7 cellular contexts compared by ENCODE assay signal in the genomic region with DNA sequence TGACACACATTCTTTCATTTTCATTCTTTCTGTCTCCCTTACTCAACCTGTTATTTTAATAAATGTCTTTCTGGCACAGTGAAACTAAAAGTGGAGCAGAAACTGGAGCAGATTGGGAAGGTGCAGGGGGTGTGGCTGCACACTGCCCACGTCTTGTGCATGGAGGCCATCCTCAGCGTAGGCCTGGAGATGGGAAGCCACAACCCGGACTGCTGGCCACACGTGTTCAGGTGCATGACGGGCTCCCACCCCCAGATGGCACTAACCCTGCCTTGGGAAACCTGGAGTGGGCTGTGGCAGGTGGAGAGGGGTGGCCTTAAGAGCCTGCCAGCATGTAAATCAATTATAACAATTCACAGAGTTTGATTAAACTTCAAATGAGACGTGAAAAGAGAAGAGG.
DNase-seq lines count a peak whose midpoint lies in the region; ATAC-seq and TF ChIP-seq lines count a peak whose summit lies in the region.

No MANE protein-coding gene starts in this region.

- H3K4me2 ChIP-seq in HCT116 (ENCODE audit: low read length) = peak overlapping the region; percentile 8; the same call in 1 of the 2 replicates

- H3K9me3 ChIP-seq in HCT116 (ENCODE audit: control insufficient read depth in 1 of 2, insufficient read depth in 1 of 2, low read depth in 1 of 2, low read length in 2 of 2) (no peaks in the 10 kb centered on the region), T-helper 17 cell (ENCODE audit: control insufficient read depth, low read length, poor library complexity, severe bottlenecking) (no peaks in the 10 kb centered on the region), ovary (no peaks in the 10 kb centered on the region)

- no peak overlapping the region for H3K27ac ChIP-seq in HCT116 (ENCODE audit: low read depth, low read length)
- no peak overlapping the region for H3K27ac ChIP-seq in ovary

- POLR2A ChIA-PET in HCT116 (lab: Charles Lee) = no interaction called here

- CTCF ChIA-PET in HCT116 (lab: Charles Lee) = interaction anchor here (1.4 kb wide), 1 partner anchor 174 kb away, joined by 4 read pairs; no protein-coding TSS in a partner anchor

- no peak overlapping the region for H3K9ac ChIP-seq in HCT116 (ENCODE audit: low read length)

- RAD21 ChIA-PET in HCT116 (lab: Charles Lee; ENCODE audit: low non-redundant PET in 1 of 2, low total read pairs in 2 of 2, uncharacterized antibody in 2 of 2, unreplicated experiment in 2 of 2) = interaction anchor here in 1 of 2 experiments (0.5 kb wide), 1 partner anchor 193 kb away, joined by 4 read pairs; no protein-coding TSS in a partner anchor

- TF ChIP-seq POLR2A in HCT116 (IDR thresholded peaks at IDR 0.05; ENCODE audit: borderline replicate concordance, extremely low read depth, insufficient read depth, insufficient read length) (no peak), ovary (IDR thresholded peaks at IDR 0.05) (no peak)

- H3K27me3 Mint-ChIP-seq in T-helper 17 cell = peaks cover 20% of the 10 kb centered on the region
- peaks cover 5% of the 10 kb centered on the region for H3K27me3 Mint-ChIP-seq in memory B cell

- peak overlapping the region; percentile 9 for H3K4me3 Mint-ChIP-seq in T-helper 17 cell
- H3K4me3 Mint-ChIP-seq in memory B cell = no peak overlapping the region

- BruUV-seq in HCT116 (replicated peaks; lab: Mats Ljungman, UMichigan) = no TSS peak

- 57 to 68% (median 59%) methylated on average over 6 of the region's 6 CpGs for WGBS in ovary, 3 donors

- intact Hi-C loops in HCT116 (cut with micrococcal nuclease) (loop anchor here (2.0 to 10.0 kb wide), 3 partner anchors 115 to 287 kb away; a partner anchor contains a TSS), ovary (cut with DNase I) (no loop called here)

- H3K36me3 ChIP-seq in HCT116 (ENCODE audit: control insufficient read depth in 1 of 2, insufficient read depth in 2 of 2, low read length in 2 of 2) (no peaks in the 10 kb centered on the region), ovary (no peaks in the 10 kb centered on the region)

- no peak overlapping the region for H3K4me3 ChIP-seq in HCT116 (replicated peaks in 1 of 2; ENCODE audit: low read depth in 1 of 2, low read length in 2 of 2)
- H3K4me3 ChIP-seq in ovary = no peak overlapping the region

- peak; percentile 14 for DNase-seq in ELR (ENCODE audit: low read depth)
- no peak for DNase-seq in HCT116 (ENCODE audit: low read depth, low spot score)
- no peak for DNase-seq in T-helper 17 cell
- no peak for DNase-seq in memory B cell (ENCODE audit: low spot score in 2 of 2)
- DNase-seq in DMS114 treated with DMSO at 0.1 percent for 48 hours (lab: John Stamatoyannopoulos, UW; ENCODE audit: unreplicated experiment) = no peak
- DNase-seq in ovary = no peak
- DNase-seq in SIG-M5 (lab: John Stamatoyannopoulos, UW) = no peak

- H3K27ac Mint-ChIP-seq in T-helper 17 cell (peak overlapping the region; percentile 34), memory B cell (no peak overlapping the region)

- H4K20me1 ChIP-seq in HCT116 (ENCODE audit: insufficient read depth) = no peaks in the 10 kb centered on the region

- H2AFZ ChIP-seq in HCT116 (ENCODE audit: low read depth, low read length, poor library complexity, severe bottlenecking) = no peak overlapping the region

- TF ChIP-seq CTCF in HCT116 (IDR thresholded peaks at IDR 0.05 in 2 of 3, conservative IDR thresholded peaks at IDR 0.05 in 1 of 3; ENCODE audit: borderline replicate concordance in 1 of 3, insufficient read depth in 1 of 3, low read depth in 2 of 3, low read length in 2 of 3) (peak; percentile 18 to 55 (median 52); a peak in 5 of 6 replicates), ovary (IDR thresholded peaks at IDR 0.05) (no peak)

- peak; percentile 40 for TF ChIP-seq RAD21 in HCT116 (IDR thresholded peaks at IDR 0.05; ENCODE audit: low read depth)

- no peaks in the 10 kb centered on the region for H3K9me2 ChIP-seq in HCT116 (ENCODE audit: insufficient read depth)

- H3K4me1 Mint-ChIP-seq in T-helper 17 cell (peaks cover 3% of the 10 kb centered on the region), memory B cell (peaks cover 4% of the 10 kb centered on the region)

- ATAC-seq in HCT116 = peak; percentile 78
- no peak for ATAC-seq in T-helper 17 cell
- ATAC-seq in memory B cell (ENCODE audit: low read depth) = peak; percentile 42

- H3K27me3 ChIP-seq in HCT116 (ENCODE audit: insufficient read depth, low read length) (no peaks in the 10 kb centered on the region), ovary (no peaks in the 10 kb centered on the region)

- no peaks in the 10 kb centered on the region for H3K9me3 Mint-ChIP-seq in memory B cell

- no peak for TF ChIP-seq EP300 in ovary (IDR thresholded peaks at IDR 0.05)

- H3K36me3 Mint-ChIP-seq in T-helper 17 cell (ENCODE audit: low read depth) (peaks cover 2% of the 10 kb centered on the region), memory B cell (no peaks in the 10 kb centered on the region)

- no peaks in the 10 kb centered on the region for H3K79me2 ChIP-seq in HCT116 (ENCODE audit: insufficient read depth, low read length)

- H3K4me1 ChIP-seq in HCT116 (ENCODE audit: control insufficient read depth in 1 of 2, insufficient read depth in 2 of 2, low read length in 2 of 2) (peaks cover 6 to 25% of the 10 kb centered on the region in 2 experiments), ovary (ENCODE audit: insufficient read depth) (no peaks in the 10 kb centered on the region)

TF ChIP-seq in HCT116, 20 proteins besides CTCF, POLR2A, EP300 and RAD21:
- no peak for TF ChIP-seq CBX3 (IDR thresholded peaks at IDR 0.05; ENCODE audit: low read depth)
- no peak for TF ChIP-seq POLR2AphosphoS5 (IDR thresholded peaks at IDR 0.05; ENCODE audit: low read depth, low read length)
- no peak for TF ChIP-seq EZH2phosphoT487 (IDR thresholded peaks at IDR 0.05; ENCODE audit: borderline replicate concordance)
- no peak for TF ChIP-seq TCF7L2 (IDR thresholded peaks at IDR 0.05; ENCODE audit: borderline replicate concordance, extremely low read depth, insufficient read depth, insufficient read length)
- TF ChIP-seq EZH2 (IDR thresholded peaks at IDR 0.05) = no peak
- TF ChIP-seq, protein P1, sequence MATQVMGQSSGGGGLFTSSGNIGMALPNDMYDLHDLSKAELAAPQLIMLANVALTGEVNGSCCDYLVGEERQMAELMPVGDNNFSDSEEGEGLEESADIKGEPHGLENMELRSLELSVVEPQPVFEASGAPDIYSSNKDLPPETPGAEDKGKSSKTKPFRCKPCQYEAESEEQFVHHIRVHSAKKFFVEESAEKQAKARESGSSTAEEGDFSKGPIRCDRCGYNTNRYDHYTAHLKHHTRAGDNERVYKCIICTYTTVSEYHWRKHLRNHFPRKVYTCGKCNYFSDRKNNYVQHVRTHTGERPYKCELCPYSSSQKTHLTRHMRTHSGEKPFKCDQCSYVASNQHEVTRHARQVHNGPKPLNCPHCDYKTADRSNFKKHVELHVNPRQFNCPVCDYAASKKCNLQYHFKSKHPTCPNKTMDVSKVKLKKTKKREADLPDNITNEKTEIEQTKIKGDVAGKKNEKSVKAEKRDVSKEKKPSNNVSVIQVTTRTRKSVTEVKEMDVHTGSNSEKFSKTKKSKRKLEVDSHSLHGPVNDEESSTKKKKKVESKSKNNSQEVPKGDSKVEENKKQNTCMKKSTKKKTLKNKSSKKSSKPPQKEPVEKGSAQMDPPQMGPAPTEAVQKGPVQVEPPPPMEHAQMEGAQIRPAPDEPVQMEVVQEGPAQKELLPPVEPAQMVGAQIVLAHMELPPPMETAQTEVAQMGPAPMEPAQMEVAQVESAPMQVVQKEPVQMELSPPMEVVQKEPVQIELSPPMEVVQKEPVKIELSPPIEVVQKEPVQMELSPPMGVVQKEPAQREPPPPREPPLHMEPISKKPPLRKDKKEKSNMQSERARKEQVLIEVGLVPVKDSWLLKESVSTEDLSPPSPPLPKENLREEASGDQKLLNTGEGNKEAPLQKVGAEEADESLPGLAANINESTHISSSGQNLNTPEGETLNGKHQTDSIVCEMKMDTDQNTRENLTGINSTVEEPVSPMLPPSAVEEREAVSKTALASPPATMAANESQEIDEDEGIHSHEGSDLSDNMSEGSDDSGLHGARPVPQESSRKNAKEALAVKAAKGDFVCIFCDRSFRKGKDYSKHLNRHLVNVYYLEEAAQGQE (IDR thresholded peaks at IDR 0.05; ENCODE audit: low read depth) = no peak
- no peak for TF ChIP-seq ZFX (IDR thresholded peaks at IDR 0.05)
- TF ChIP-seq SRF (IDR thresholded peaks at IDR 0.05; ENCODE audit: low read depth) = no peak
- no peak for TF ChIP-seq ELF1 (IDR thresholded peaks at IDR 0.05; ENCODE audit: borderline replicate concordance, low read depth)

Comparison
In these comparisons a context has a peak if more than half of its experiments do, and no peak if none do; other contexts are left out.
1. CTCF ChIP-seq: peak in HCT116 (3 of 3); none in ovary (0 of 3).